In the genomic region with DNA sequence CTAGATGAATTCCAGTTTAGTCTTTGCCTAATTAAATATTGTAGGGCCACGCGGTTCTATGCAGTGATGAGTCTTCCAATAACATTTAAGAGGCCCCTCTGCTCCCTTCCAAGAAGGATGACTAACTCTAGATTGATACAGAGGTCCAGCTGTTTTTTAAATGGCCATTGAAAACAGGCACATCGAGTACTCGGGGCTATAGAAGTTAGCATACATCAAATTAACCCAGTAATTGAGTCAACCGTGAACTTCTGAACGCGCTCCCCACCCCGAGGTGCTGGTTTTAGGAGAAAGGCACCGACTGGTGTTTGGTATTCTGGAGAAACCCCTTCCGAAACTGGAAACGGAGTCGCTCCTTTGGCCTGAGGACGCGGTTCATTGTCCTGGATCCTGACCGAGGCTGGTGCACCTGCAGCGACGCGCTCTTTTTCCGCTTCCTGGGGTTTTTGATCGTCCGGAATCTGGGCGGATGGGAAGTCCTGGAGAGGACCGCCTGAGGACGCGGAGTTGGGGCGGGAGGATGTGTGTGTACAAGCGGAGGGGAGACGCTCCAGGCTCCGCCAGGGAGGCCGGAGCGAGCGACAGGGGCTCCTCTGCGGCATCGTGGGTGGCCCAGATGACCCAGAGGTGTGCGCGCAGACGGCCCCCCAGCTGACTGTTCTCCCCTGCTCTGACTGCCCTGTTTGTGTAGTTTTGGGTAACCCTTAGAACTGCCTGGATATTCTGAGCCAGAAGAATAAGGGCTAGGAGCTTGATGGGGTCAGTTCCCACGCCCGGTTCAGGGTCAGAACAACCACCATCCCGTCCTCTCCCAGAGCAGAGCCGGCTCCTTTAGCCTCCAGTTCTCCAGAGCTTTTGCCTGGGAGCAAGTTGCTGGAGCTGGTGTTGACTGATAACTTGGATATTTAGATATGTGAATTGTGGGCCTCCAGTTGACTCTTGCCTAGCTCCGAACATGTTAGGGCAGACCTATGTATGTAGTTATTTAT, we compare ENCODE assay signal across 8 cellular contexts. TPM values are rescaled to one million over a fixed set of nuclear protein-coding genes. Genes with fewer than 3 reads are reported as not detected.
DNase-seq lines count a peak whose midpoint lies in the region; ATAC-seq and TF ChIP-seq lines count a peak whose summit lies in the region.

No MANE protein-coding gene starts in this region.

- ATAC-seq in GM19023 (IDR thresholded peaks at IDR 0.05; ENCODE audit: unreplicated experiment): peak; percentile 29
- ATAC-seq in HG03432 (IDR thresholded peaks at IDR 0.05; ENCODE audit: unreplicated experiment): peak; percentile 46

- H3K36me3 ChIP-seq in left ventricle myocardium inferior: peaks cover 10% of the 10 kb centered on the region
- H3K36me3 ChIP-seq in vagina: no peaks in the 10 kb centered on the region

- H3K27ac ChIP-seq in AG04450 (ENCODE audit: low read depth, low read length) (peak overlapping the region; percentile 31), left ventricle myocardium inferior (replicated peaks) (peak overlapping the region; percentile 90), vagina (peak overlapping the region; percentile 68)

- DNase-seq in AG04450 (ENCODE audit: low read depth, low spot score) (no peak), RPMI7951 (ENCODE audit: low read depth) (peak; percentile 53), amniotic epithelial cell (ENCODE audit: low read depth) (peak; percentile 63), left ventricle myocardium inferior (peak; percentile 60), pons (ENCODE audit: low spot score) (peak; percentile 52), vagina (ENCODE audit: extremely low spot score in 2 of 2) (no peak)

- no peaks in the 10 kb centered on the region for H3K27me3 ChIP-seq in AG04450 (ENCODE audit: control insufficient read depth, insufficient read depth, low read length)
- no peaks in the 10 kb centered on the region for H3K27me3 ChIP-seq in left ventricle myocardium inferior (ENCODE audit: low read depth)
- H3K27me3 ChIP-seq in vagina: no peaks in the 10 kb centered on the region

- TF ChIP-seq CTCF in AG04450 (IDR thresholded peaks at IDR 0.05; ENCODE audit: low read depth, low read length) (no peak), left ventricle myocardium inferior (IDR thresholded peaks at IDR 0.05; ENCODE audit: borderline replicate concordance) (no peak), vagina (IDR thresholded peaks at IDR 0.05) (no peak)

- POLR2A ChIA-PET in AG04450 (lab: Yijun Ruan, JAX): interaction anchor here (0.6 kb wide), 1 partner anchor 69 kb away, joined by 3 read pairs; no protein-coding TSS in a partner anchor

- H3K4me1 ChIP-seq in left ventricle myocardium inferior (peaks cover 26% of the 10 kb centered on the region), vagina (peaks cover 8% of the 10 kb centered on the region)

- intact Hi-C loops in left ventricle myocardium inferior (cut with micrococcal nuclease): no loop called here
- intact Hi-C loops in vagina (cut with DNase I): no loop called here

- CTCF ChIA-PET in AG04450 (lab: Charles Lee): interaction anchor here (0.6 to 2.9 kb wide), 15 partner anchors 10 to 141 kb away, joined by 3 to 21 read pairs (median 6); a partner anchor contains a TSS

- TF ChIP-seq POLR2A in vagina (IDR thresholded peaks at IDR 0.05): no peak

- no peaks in the 10 kb centered on the region; the same call in 1 of the 2 replicates for H3K9me3 ChIP-seq in AG04450 (ENCODE audit: control insufficient read depth, insufficient read depth, low read length)
- no peaks in the 10 kb centered on the region for H3K9me3 ChIP-seq in left ventricle myocardium inferior (replicated peaks)
- H3K9me3 ChIP-seq in vagina: no peaks in the 10 kb centered on the region

- H3K4me3 ChIP-seq in AG04450 (ENCODE audit: low read depth, low read length): peak overlapping the region; percentile 68
- H3K4me3 ChIP-seq in left ventricle myocardium inferior: peak overlapping the region; percentile 94
- peak overlapping the region; percentile 56 to 69 for H3K4me3 ChIP-seq in vagina

RNA-seq across cellular contexts. Expression of a gene that starts 0.7 kb away (rescaled TPM):
- polyA plus RNA-seq in AG04450 (2011; rRNA removed): 3.1 and 3.5 TPM in 2 replicates
- 3.4 and 3.5 TPM in 2 replicates for polyA minus RNA-seq in AG04450 (2011; rRNA and poly(A)+ RNA removed)
- total RNA-seq in RPMI7951 (2014; rRNA removed; shearing (Covaris generic)): 0.72 and 1.7 TPM in 2 replicates
- total RNA-seq in left ventricle myocardium inferior (2.9 TPM), vagina (4.7 TPM)

RNA-seq across cellular contexts. Expression of a gene that starts 29.3 kb away (rescaled TPM):
- 0.04 and 0.09 TPM in 2 replicates for polyA plus RNA-seq in AG04450 (2011; rRNA removed)
- polyA minus RNA-seq in AG04450 (2011; rRNA and poly(A)+ RNA removed): not detected in 2 replicates
- total RNA-seq in RPMI7951 (2014; rRNA removed; shearing (Covaris generic)): not detected in 2 replicates
- total RNA-seq in left ventricle myocardium inferior (not detected), vagina (2.2 TPM)

Comparison
In these comparisons a context has a peak if more than half of its experiments do, and no peak if none do; other contexts are left out.
1. DNase-seq: peak in RPMI7951 (single experiment), amniotic epithelial cell (single experiment), left ventricle myocardium inferior (single experiment) and pons (single experiment); none in AG04450 (single experiment) and vagina (0 of 2).
2. H3K27ac ChIP-seq: peak in every context shown above with its lines; median percentile 90 in left ventricle myocardium inferior; 68 in vagina; 31 in AG04450.
3. Peak in every context shown above with its lines, with median percentiles within 50 percentile points of each other: H3K4me3 ChIP-seq.